ENCODE assay signal across 33 cellular contexts in the genomic region with DNA sequence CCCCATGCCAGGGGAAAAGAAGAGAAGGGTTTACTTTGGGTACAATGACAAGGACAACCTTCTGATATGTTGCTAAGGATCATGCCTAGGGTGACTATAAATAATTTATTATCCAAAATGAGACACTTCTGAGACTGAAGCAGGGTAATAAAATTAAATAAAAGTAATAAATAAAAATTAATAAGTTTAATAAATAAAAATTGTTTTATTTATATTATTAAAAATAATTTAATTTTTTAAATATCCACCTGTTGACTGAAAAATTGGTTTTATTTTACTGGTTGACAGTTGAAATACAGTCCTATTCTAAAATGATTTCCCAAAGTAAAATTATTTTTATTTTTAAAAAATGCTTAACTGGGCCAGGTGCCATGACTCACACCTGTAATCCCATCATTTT.
"Had no signal": no experiment of that assay in that cellular context is flagged by ENCODE, and none has a peak within 500 bp of the region (broad histone marks: within the 10 kb centered on the region; RNA-seq: fewer than 3 reads in every experiment).

No MANE protein-coding gene starts in this region.

- H3K4me3 ChIP-seq: MG63 had no signal

- H3K27ac ChIP-seq: KMS-11 had no signal

- H3K9ac ChIP-seq: KMS-11 had no signal

- DNase-seq: Karpas-422, Kasumi-1, MG63, MM.1S, MV-4-11, NCI-H1048, NCI-H1092, NCI-H1092 treated with DMSO at 0.1 percent for 48 hours, NCI-H1105, NCI-H1105 treated with DMSO at 0.1 percent for 48 hours, NCI-H1417, NCI-H1417 treated with DMSO at 0.1 percent for 48 hours, NCI-H1436, NCI-H1436 treated with DMSO at 0.1 percent for 48 hours, NCI-H146, NCI-H1694, NCI-H1694 treated with DMSO at 0.1 percent for 48 hours, NCI-H187, NCI-H187 treated with DMSO at 0.1 percent for 48 hours, NCI-H1930, NCI-H2029, NCI-H2029 treated with DMSO at 0.1 percent for 48 hours, NCI-H2081, NCI-H2081 treated with DMSO at 0.1 percent for 48 hours, NCI-H2107, NCI-H2171, NCI-H2171 treated with DMSO at 0.1 percent for 48 hours, NCI-H2227 treated with DMSO at 0.1 percent for 48 hours, NCI-H226, NCI-H345, NCI-H446 treated with DMSO at 0.1 percent for 48 hours, NCI-H510A had no signal

- H3K9me3 ChIP-seq: MG63 had no signal

- H3K36me3 ChIP-seq: MG63 had no signal

- H3K27me3 ChIP-seq: MG63 had no signal
